ENCODE assay signal across 14 cellular contexts in the genomic region with DNA sequence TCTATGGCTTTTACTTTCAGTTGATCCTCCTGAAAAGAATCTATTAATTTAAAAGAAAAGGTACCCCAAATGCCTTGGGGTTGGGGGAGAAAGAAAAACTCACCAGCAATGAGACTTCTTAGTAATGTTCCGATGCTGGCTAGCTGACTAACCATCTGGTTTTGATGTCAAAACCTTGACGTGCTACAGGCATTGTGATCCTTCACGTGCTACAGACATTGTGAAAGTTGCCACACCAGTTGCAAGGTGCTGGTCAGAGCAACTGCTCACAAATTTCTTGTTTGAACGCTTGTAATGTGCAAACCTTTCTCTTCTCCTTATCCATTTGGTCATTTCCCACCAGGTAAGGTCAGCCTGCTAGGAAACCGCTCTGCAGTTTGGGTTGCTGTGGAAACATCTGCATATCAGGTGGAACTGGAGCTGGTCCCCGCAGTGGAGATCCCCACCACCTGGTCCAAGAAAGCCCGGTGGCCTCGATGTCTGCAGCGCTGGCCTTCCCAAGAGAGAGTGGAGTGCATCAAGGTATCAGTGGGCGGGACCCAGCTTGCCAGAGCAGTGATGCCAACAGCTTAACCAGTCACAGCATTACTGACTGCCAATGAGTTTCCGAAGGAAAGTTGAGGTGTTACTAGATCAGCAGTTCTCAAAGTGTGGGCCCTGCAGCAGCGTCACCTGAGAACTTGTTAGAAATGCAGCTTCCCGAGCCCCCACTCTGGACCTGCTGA. TPM values are rescaled to one million over a fixed set of nuclear protein-coding genes. Genes with fewer than 3 reads are reported as not detected.
"Had no signal": no experiment of that assay in that cellular context is flagged by ENCODE, and none has a peak within 500 bp of the region (broad histone marks: within the 10 kb centered on the region; RNA-seq: fewer than 3 reads in every experiment).

No MANE protein-coding gene starts in this region.

- H3K4me1 ChIP-seq: parathyroid adenoma had no signal

- FAIRE-seq: astrocyte had no signal

- H3K36me3 ChIP-seq: upper lobe of left lung had no signal

- H3K4me3 Mint-ChIP-seq: stimulated activated memory B cell treated with anti-CD40 and anti-IgM and Interleukin-4, amounts not matched to agents 10 μg/mL and 1 μg/mL and 100 μg/mL, for 72 hours; WTC11 had no signal

- H3K27me3 ChIP-seq: upper lobe of left lung had no signal

- H3K4me1 Mint-ChIP-seq: stimulated activated memory B cell treated with anti-CD40 and anti-IgM and Interleukin-4, amounts not matched to agents 10 μg/mL and 1 μg/mL and 100 μg/mL, for 72 hours; WTC11 had no signal

- DNase-seq: activated CD4-positive, alpha-beta T cell treated with anti-CD3 and anti-CD28 coated beads, Interleukin-2, amount 50 U/mL, for 48 hours; activated CD8-positive, alpha-beta memory T cell treated with anti-CD3 and anti-CD28 coated beads, Interleukin-2, amount 50 U/mL, for 48 hours; activated gamma-delta T cell treated with Interleukin-2 at 50 U/mL for 16 hours; left cardiac atrium; midbrain; T-helper 1 cell had no signal

- H3K4me3 ChIP-seq: lung, SK-N-MC, upper lobe of left lung had no signal

- ATAC-seq: left cardiac atrium; Right ventricle myocardium inferior; stimulated activated memory B cell treated with anti-CD40 and anti-IgM and Interleukin-4, amounts not matched to agents 10 μg/mL and 1 μg/mL and 100 μg/mL, for 72 hours; WTC11 had no signal

- H3K9me3 Mint-ChIP-seq: stimulated activated memory B cell treated with anti-CD40 and anti-IgM and Interleukin-4, amounts not matched to agents 10 μg/mL and 1 μg/mL and 100 μg/mL, for 72 hours; WTC11 had no signal

- H3K27ac Mint-ChIP-seq: stimulated activated memory B cell treated with anti-CD40 and anti-IgM and Interleukin-4, amounts not matched to agents 10 μg/mL and 1 μg/mL and 100 μg/mL, for 72 hours; WTC11 had no signal

- H3K27ac ChIP-seq: parathyroid adenoma, SK-N-MC, upper lobe of left lung had no signal

- H3K36me3 Mint-ChIP-seq: stimulated activated memory B cell treated with anti-CD40 and anti-IgM and Interleukin-4, amounts not matched to agents 10 μg/mL and 1 μg/mL and 100 μg/mL, for 72 hours; WTC11 had no signal

- H3K9ac ChIP-seq: parathyroid adenoma had no signal

- H3K9me3 ChIP-seq: upper lobe of left lung had no signal

RNA-seq across cellular contexts. Expression of a gene that starts 16.1 kb away (rescaled TPM):
- total RNA-seq: WTC11 had no signal
